9 cellular contexts compared by ENCODE assay signal in the genomic region with DNA sequence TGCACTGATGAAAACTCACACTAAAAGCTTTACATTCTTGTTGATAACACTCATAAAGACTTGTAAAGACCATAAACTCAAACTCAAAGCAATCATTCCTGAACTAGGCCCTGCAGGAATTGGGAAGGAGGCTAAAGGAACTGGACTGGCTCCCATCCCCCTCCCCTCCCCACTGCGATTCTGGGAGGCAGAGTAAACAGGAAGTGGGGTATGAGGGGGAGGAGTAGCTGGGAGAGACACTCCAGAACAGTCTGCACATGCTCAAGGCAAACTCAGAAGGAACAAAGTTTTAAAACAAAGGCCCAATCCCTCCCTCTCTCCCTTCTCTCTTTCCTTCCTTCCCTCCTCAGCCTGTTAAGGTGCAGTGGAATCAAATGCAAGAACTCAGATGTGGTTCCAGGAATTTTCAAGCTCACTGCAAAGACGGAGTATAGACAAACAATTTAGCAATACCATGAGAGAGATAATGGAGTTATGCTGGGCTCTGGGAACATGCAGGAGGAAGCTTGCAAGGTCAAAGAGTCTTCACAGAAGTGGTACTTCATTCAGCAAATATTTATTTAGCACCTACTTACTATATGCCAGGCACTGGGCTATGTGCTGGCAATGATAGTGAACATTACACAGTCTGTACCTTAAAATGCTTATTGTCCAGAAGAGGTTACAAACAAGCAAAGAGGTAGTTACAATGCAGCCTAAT. TPM values are rescaled to one million over a fixed set of nuclear protein-coding genes. Genes with fewer than 3 reads are reported as not detected.
DNase-seq lines count a peak whose midpoint lies in the region; ATAC-seq and TF ChIP-seq lines count a peak whose summit lies in the region.
"Had no signal": no experiment of that assay in that cellular context is flagged by ENCODE, and none has a peak within 500 bp of the region (broad histone marks: within the 10 kb centered on the region; RNA-seq: fewer than 3 reads in every experiment).

No MANE protein-coding gene starts in this region.

- DNase-seq in Daoy (ENCODE audit: low read depth) (peak; percentile 44), NCI-H460 (ENCODE audit: extremely low read depth, low read depth) (peak; percentile 46), fibroblast of lung (ENCODE audit: low read depth in 2 of 2) (peak; percentile 36 to 57), cerebellar cortex (ENCODE audit: low spot score) (no peak), NCI-H2196 treated with DMSO at 0.1 percent for 48 hours (lab: John Stamatoyannopoulos, UW; ENCODE audit: unreplicated experiment) (no peak)
- DNase-seq: activated CD4-positive, alpha-beta T cell treated with anti-CD3 and anti-CD28 coated beads, Interleukin-2, amount 50 U/mL, for 48 hours had no signal

- no peaks in the 10 kb centered on the region for H3K36me3 ChIP-seq in fibroblast of lung (ENCODE audit: control insufficient read depth, insufficient read depth, low read length)
- no peaks in the 10 kb centered on the region for H3K36me3 ChIP-seq in parathyroid adenoma (ENCODE audit: control insufficient read depth, insufficient read depth, low read length)

- H3K4me3 ChIP-seq in fibroblast of lung (replicated peaks in 1 of 4; ENCODE audit: control extremely low read depth in 1 of 4, insufficient read depth in 1 of 4, low read depth in 3 of 4, low read length in 4 of 4), result no peak overlapping the region
- H3K4me3 ChIP-seq in parathyroid adenoma (ENCODE audit: low read depth, low read length), result no peak overlapping the region

- H3K9ac ChIP-seq in fibroblast of lung (ENCODE audit: insufficient read depth, low read length) (no peak overlapping the region), parathyroid adenoma (no peak overlapping the region)

- H3K27ac ChIP-seq in fibroblast of lung (ENCODE audit: insufficient read depth, low read length) (no peak overlapping the region), parathyroid adenoma (no peak overlapping the region)

- H3K4me1 ChIP-seq in fibroblast of lung (ENCODE audit: control insufficient read depth, extremely low read depth, insufficient read depth, low read length), result peaks cover 3% of the 10 kb centered on the region
- H3K4me1 ChIP-seq in parathyroid adenoma, result no peaks in the 10 kb centered on the region

- no peaks in the 10 kb centered on the region for H3K27me3 ChIP-seq in fibroblast of lung (ENCODE audit: control insufficient read depth, insufficient read depth, low read length)
- no peaks in the 10 kb centered on the region for H3K27me3 ChIP-seq in parathyroid adenoma (ENCODE audit: control insufficient read depth, insufficient read depth, low read length)

- H3K4me2 ChIP-seq in fibroblast of lung (ENCODE audit: extremely low read depth, insufficient read depth, low read length) (no peak overlapping the region), parathyroid adenoma (ENCODE audit: low read length) (no peak overlapping the region)

- TF ChIP-seq CTCF in fibroblast of lung (conservative IDR thresholded peaks at IDR 0.05 in 1 of 2, IDR thresholded peaks at IDR 0.05 in 1 of 2; ENCODE audit: low read depth in 1 of 2, low read length in 2 of 2), result no peak
- no peak for TF ChIP-seq CTCF in parathyroid adenoma (IDR thresholded peaks at IDR 0.05)

- H3K79me2 ChIP-seq in fibroblast of lung (ENCODE audit: control insufficient read depth, insufficient read depth, low read length) (no peaks in the 10 kb centered on the region), parathyroid adenoma (no peaks in the 10 kb centered on the region)

- no peak for ATAC-seq in HG02588 (IDR thresholded peaks at IDR 0.05; ENCODE audit: unreplicated experiment)
- no peak for ATAC-seq in GM21786 (IDR thresholded peaks at IDR 0.05; ENCODE audit: unreplicated experiment)

- no peaks in the 10 kb centered on the region for H4K20me1 ChIP-seq in fibroblast of lung (ENCODE audit: control insufficient read depth, extremely low read depth, insufficient read depth, low read length)

- H2AFZ ChIP-seq in fibroblast of lung (ENCODE audit: low read length), result peak overlapping the region; percentile 38
- H2AFZ ChIP-seq in parathyroid adenoma, result peak overlapping the region; percentile 50

- no peaks in the 10 kb centered on the region for H3K9me3 ChIP-seq in fibroblast of lung (ENCODE audit: control insufficient read depth, insufficient read depth, low read depth, low read length)
- no peaks in the 10 kb centered on the region for H3K9me3 ChIP-seq in parathyroid adenoma (ENCODE audit: control insufficient read depth, low read length)

RNA-seq across cellular contexts. Expression of gene MID1IP1, which starts 15.9 kb away (rescaled TPM):
- 27.4 and 36.8 TPM in 2 replicates for total RNA-seq in Daoy (2014; rRNA removed; shearing (Covaris generic))
- total RNA-seq in NCI-H460 (2014; rRNA removed; shearing (Covaris generic)), result 157 and 166 TPM in 2 replicates
- 193 and 228 TPM in 2 replicates for polyA plus RNA-seq in NCI-H460 (2014; cell fraction: nucleus; rRNA removed)
- total RNA-seq in fibroblast of lung, result 96.3 and 132 TPM in 2 replicates
- polyA plus RNA-seq in fibroblast of lung, result 25.7 and 42.8 TPM in 2 replicates
- 32.3 and 62.5 TPM in 2 replicates for polyA plus RNA-seq in fibroblast of lung (2012)
- 9.6 and 10.9 TPM in 2 replicates for polyA minus RNA-seq in fibroblast of lung (ENCODE audit: low replicate concordance)

Comparison
In these comparisons a context has a peak if more than half of its experiments do, and no peak if none do; other contexts are left out.
1. DNase-seq: peak in Daoy (single experiment), NCI-H460 (single experiment) and fibroblast of lung (2 of 2); none in cerebellar cortex (single experiment) and NCI-H2196 treated with DMSO at 0.1 percent for 48 hours (single experiment).